Comparison of ENCODE assay signal across 11 cellular contexts in genomic region chr10:132665946-132666732, GRCh38.
DNase-seq lines count a peak whose midpoint lies in the region; ATAC-seq and TF ChIP-seq lines count a peak whose summit lies in the region.
"Had no signal": no experiment of that assay in that cellular context is flagged by ENCODE, and none has a peak within 500 bp of the region (broad histone marks: within the 10 kb centered on the region; RNA-seq: fewer than 3 reads in every experiment).

No MANE protein-coding gene starts in this region.

- H3K79me2 ChIP-seq in ACC112 (ENCODE audit: control insufficient read depth, insufficient read depth, low read length, unreplicated experiment) (peaks cover 5% of the 10 kb centered on the region), GM23248 (ENCODE audit: insufficient read depth) (0 out of 2 replicates have a peak, but pooled peaks cover 10% of the 10 kb centered on the region), hepatocyte (no peaks in the 10 kb centered on the region)

- peaks cover 29% of the 10 kb centered on the region for H3K4me1 ChIP-seq in ACC112 (ENCODE audit: control insufficient read depth, insufficient read depth, low read length, unreplicated experiment)
- peaks cover 21% of the 10 kb centered on the region for H3K4me1 ChIP-seq in GM23248 (ENCODE audit: insufficient read depth)
- no peaks in the 10 kb centered on the region for H3K4me1 ChIP-seq in hepatocyte (ENCODE audit: insufficient read depth)

- H3K4me1 Mint-ChIP-seq in activated T-helper 1 cell treated with anti-CD3 and anti-CD28 coated beads, Interleukin-12 subunit alpha, Interleukin-12 subunit beta, Interleukin-2, Interleukin-4 antibody, amounts not matched to agents 30 ng/mL and 10 ng/mL and 1 ng/mL, durations not matched to agents 14 hours and 24 hours and 36 hours (ENCODE audit: low read depth): peaks cover 10% of the 10 kb centered on the region

- peak; percentile 95 for DNase-seq in GM23248
- peak; percentile 24 for DNase-seq in SW480 (ENCODE audit: low spot score)
- DNase-seq in foreskin fibroblast: peak; percentile 92 to 93
- DNase-seq in hepatocyte (ENCODE audit: low spot score): no peak
- DNase-seq in activated T-helper 1 cell treated with anti-CD3 and anti-CD28 coated beads, Interleukin-12 subunit alpha, Interleukin-12 subunit beta, Interleukin-2, Interleukin-4 antibody, amounts not matched to agents 30 ng/mL and 10 ng/mL and 1 ng/mL, durations not matched to agents 14 hours and 24 hours and 36 hours (ENCODE audit: low spot score): no peak
- DNase-seq: H7, NCI-H2029 had no signal

- 44 to 47% methylated on average over 15 of the region's 15 CpGs for WGBS in GM23248 (ENCODE audit: low coverage in 1 of 2, low lambda C conversion rate in 2 of 2, missing lambda C conversion rate in 2 of 2), 2 experiments
- 91% methylated on average over 15 of the region's 15 CpGs for WGBS in hepatocyte (ENCODE audit: low lambda C conversion rate, missing lambda C conversion rate)

- H4K20me1 ChIP-seq in GM23248 (ENCODE audit: insufficient read depth): no peaks in the 10 kb centered on the region
- no peaks in the 10 kb centered on the region for H4K20me1 ChIP-seq in hepatocyte (ENCODE audit: insufficient read depth, poor library complexity, severe bottlenecking)

- intact Hi-C loops in activated T-helper 1 cell treated with anti-CD3 and anti-CD28 coated beads, Interleukin-12 subunit alpha, Interleukin-12 subunit beta, Interleukin-2, Interleukin-4 antibody, amounts not matched to agents 30 ng/mL and 10 ng/mL and 1 ng/mL, durations not matched to agents 14 hours and 24 hours and 36 hours (cut with micrococcal nuclease): no loop called here

- no peaks in the 10 kb centered on the region for H3K9me2 ChIP-seq in GM23248 (ENCODE audit: insufficient read depth)
- no peaks in the 10 kb centered on the region for H3K9me2 ChIP-seq in hepatocyte (replicated peaks; ENCODE audit: insufficient read depth)

- in situ Hi-C loops in GM23248 (cut with MboI): no loop called here

- H3K27ac ChIP-seq in ACC112 (ENCODE audit: low read depth, low read length): peak overlapping the region; percentile 98
- H3K27ac ChIP-seq in GM23248: peak overlapping the region; percentile 91
- no peak overlapping the region for H3K27ac ChIP-seq in hepatocyte
- H3K27ac ChIP-seq: thoracic aorta had no signal

- H3K9ac ChIP-seq in GM23248: peak overlapping the region; percentile 63

- no peak overlapping the region for H3K4me3 Mint-ChIP-seq in activated T-helper 1 cell treated with anti-CD3 and anti-CD28 coated beads, Interleukin-12 subunit alpha, Interleukin-12 subunit beta, Interleukin-2, Interleukin-4 antibody, amounts not matched to agents 30 ng/mL and 10 ng/mL and 1 ng/mL, durations not matched to agents 14 hours and 24 hours and 36 hours

- no peaks in the 10 kb centered on the region for H3K27me3 Mint-ChIP-seq in activated T-helper 1 cell treated with anti-CD3 and anti-CD28 coated beads, Interleukin-12 subunit alpha, Interleukin-12 subunit beta, Interleukin-2, Interleukin-4 antibody, amounts not matched to agents 30 ng/mL and 10 ng/mL and 1 ng/mL, durations not matched to agents 14 hours and 24 hours and 36 hours (ENCODE audit: insufficient read depth)

- H3K36me3 ChIP-seq in ACC112 (ENCODE audit: insufficient read depth, low read length) (no peaks in the 10 kb centered on the region), GM23248 (ENCODE audit: low read depth) (no peaks in the 10 kb centered on the region), hepatocyte (replicated peaks; ENCODE audit: insufficient read depth, low read depth) (no peaks in the 10 kb centered on the region)
- H3K36me3 ChIP-seq: thoracic aorta had no signal

- no peak overlapping the region for H3K27ac Mint-ChIP-seq in activated T-helper 1 cell treated with anti-CD3 and anti-CD28 coated beads, Interleukin-12 subunit alpha, Interleukin-12 subunit beta, Interleukin-2, Interleukin-4 antibody, amounts not matched to agents 30 ng/mL and 10 ng/mL and 1 ng/mL, durations not matched to agents 14 hours and 24 hours and 36 hours

- ATAC-seq in HG02798 (IDR thresholded peaks at IDR 0.05; ENCODE audit: poor library complexity, unreplicated experiment): no peak
- no peak for ATAC-seq in HG03095 (IDR thresholded peaks at IDR 0.05; ENCODE audit: unreplicated experiment)

- peaks cover 20% of the 10 kb centered on the region for H3F3A ChIP-seq in GM23248 (ENCODE audit: insufficient read depth)

- H3K9me3 ChIP-seq in GM23248 (ENCODE audit: low read depth): no peaks in the 10 kb centered on the region
- no peaks in the 10 kb centered on the region for H3K9me3 ChIP-seq in hepatocyte (ENCODE audit: low read depth)
- H3K9me3 ChIP-seq: thoracic aorta had no signal

- H3K36me3 Mint-ChIP-seq in activated T-helper 1 cell treated with anti-CD3 and anti-CD28 coated beads, Interleukin-12 subunit alpha, Interleukin-12 subunit beta, Interleukin-2, Interleukin-4 antibody, amounts not matched to agents 30 ng/mL and 10 ng/mL and 1 ng/mL, durations not matched to agents 14 hours and 24 hours and 36 hours (ENCODE audit: low read depth): no peaks in the 10 kb centered on the region

- no peak for TF ChIP-seq CTCF in foreskin fibroblast (IDR thresholded peaks at IDR 0.05; ENCODE audit: low read depth, low read length)
- no peak for TF ChIP-seq CTCF in hepatocyte (IDR thresholded peaks at IDR 0.05; ENCODE audit: poor library complexity)

- H3K4me2 ChIP-seq in GM23248 (ENCODE audit: unreplicated experiment) (peak overlapping the region; percentile 87), hepatocyte (no peak overlapping the region)

- H3K27me3 ChIP-seq in ACC112 (ENCODE audit: insufficient read depth, low read length): no peaks in the 10 kb centered on the region
- no peaks in the 10 kb centered on the region for H3K27me3 ChIP-seq in GM23248 (replicated peaks; ENCODE audit: insufficient read depth)
- H3K27me3 ChIP-seq in hepatocyte: no peaks in the 10 kb centered on the region

- H2AFZ ChIP-seq in ACC112 (ENCODE audit: low read length, unreplicated experiment) (peak overlapping the region; percentile 45), GM23248 (peak overlapping the region; percentile 54; the same call in 1 of the 2 replicates), hepatocyte (no peak overlapping the region)

- no peaks in the 10 kb centered on the region for H3K9me3 Mint-ChIP-seq in activated T-helper 1 cell treated with anti-CD3 and anti-CD28 coated beads, Interleukin-12 subunit alpha, Interleukin-12 subunit beta, Interleukin-2, Interleukin-4 antibody, amounts not matched to agents 30 ng/mL and 10 ng/mL and 1 ng/mL, durations not matched to agents 14 hours and 24 hours and 36 hours

- H3K4me3 ChIP-seq in ACC112 (ENCODE audit: low read depth, low read length): peak overlapping the region; percentile 65
- peak overlapping the region; percentile 50 for H3K4me3 ChIP-seq in GM23248
- H3K4me3 ChIP-seq in foreskin fibroblast (ENCODE audit: low read depth in 1 of 2, low read length in 2 of 2): no peak overlapping the region
- H3K4me3 ChIP-seq in hepatocyte: no peak overlapping the region
- H3K4me3 ChIP-seq: thoracic aorta had no signal

Comparison
In these comparisons a context has a peak if more than half of its experiments do, and no peak if none do; other contexts are left out.
1. H3K4me3 ChIP-seq: peak in ACC112 (single experiment) and GM23248 (single experiment); none in foreskin fibroblast (0 of 2) and hepatocyte (single experiment).
2. DNase-seq: peak in GM23248 (single experiment), SW480 (single experiment) and foreskin fibroblast (2 of 2); none in hepatocyte (single experiment) and activated T-helper 1 cell treated with anti-CD3 and anti-CD28 coated beads, Interleukin-12 subunit alpha, Interleukin-12 subunit beta, Interleukin-2, Interleukin-4 antibody, amounts not matched to agents 30 ng/mL and 10 ng/mL and 1 ng/mL, durations not matched to agents 14 hours and 24 hours and 36 hours (single experiment).